In the genomic region with DNA sequence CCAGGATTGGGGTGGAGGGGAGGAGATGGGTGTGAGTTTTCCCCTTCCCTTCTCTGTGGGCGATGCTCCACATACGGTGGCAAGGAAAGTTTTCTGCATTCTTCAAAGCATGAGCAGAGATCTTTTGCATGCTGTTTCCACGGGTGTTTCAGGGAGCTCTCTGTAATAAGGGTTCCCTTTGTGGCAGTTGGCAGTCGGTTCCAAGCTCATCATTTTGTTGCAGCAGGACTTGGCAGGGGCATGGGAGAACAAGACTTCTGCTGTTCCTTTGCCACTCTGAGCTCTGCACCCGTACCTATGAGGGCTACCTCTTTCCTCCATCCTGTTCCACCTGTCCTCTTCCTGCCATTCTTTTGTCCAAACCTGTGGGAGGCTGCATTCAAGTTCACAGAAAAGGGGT, we compare ENCODE assay signal across 18 cellular contexts.
A peak's percentile ranks its signal among the peaks of the same experiment; 100 is the strongest.
DNase-seq lines count a peak whose midpoint lies in the region; ATAC-seq and TF ChIP-seq lines count a peak whose summit lies in the region.
"Had no signal": no experiment of that assay in that cellular context is flagged by ENCODE, and none has a peak within 500 bp of the region (broad histone marks: within the 10 kb centered on the region; RNA-seq: fewer than 3 reads in every experiment).

No MANE protein-coding gene starts in this region.

- H3K27ac Mint-ChIP-seq in WTC11, result no peak overlapping the region
- H3K27ac Mint-ChIP-seq in nephron progenitor cell, result peak overlapping the region; percentile 15

- no peak overlapping the region for H3K4me3 Mint-ChIP-seq in WTC11
- no peak overlapping the region for H3K4me3 Mint-ChIP-seq in nephron progenitor cell
- H3K4me3 Mint-ChIP-seq: H9 had no signal

- DNase-seq in WTC11 (ENCODE audit: low spot score), result no peak
- peak; percentile 65 for DNase-seq in globus pallidus (ENCODE audit: low spot score)
- no peak for DNase-seq in nephron progenitor cell
- peak in 38 of 49 donors; percentile 2 to 65 (median 24) for DNase-seq in substantia nigra (lab: John Stamatoyannopoulos, UW)
- DNase-seq: DMS79, H9, KBM-7, NCI-H1105 treated with DMSO at 0.1 percent for 48 hours, NCI-H1694, NCI-H2081 treated with DMSO at 0.1 percent for 48 hours, NCI-H510A, NCI-H748 treated with DMSO at 0.1 percent for 48 hours, SHP77 had no signal

- CTCF ChIA-PET in WTC11 (lab: Charles Lee), result no interaction called here

- H3K9me3 Mint-ChIP-seq in WTC11 (peaks cover 4% of the 10 kb centered on the region; the same call in 1 of the 2 replicates), nephron progenitor cell (peaks cover 9% of the 10 kb centered on the region)
- H3K9me3 Mint-ChIP-seq: H9 had no signal

- no peak for TF ChIP-seq CTCF in WTC11 (IDR thresholded peaks at IDR 0.05)
- no peak for TF ChIP-seq CTCF in nephron progenitor cell (IDR thresholded peaks at IDR 0.05)

- H3K4me1 Mint-ChIP-seq in WTC11 (peaks cover 12% of the 10 kb centered on the region), nephron progenitor cell (peaks cover 29% of the 10 kb centered on the region)

- ATAC-seq in WTC11, result peak; percentile 30
- no peak for ATAC-seq in GM18861 (IDR thresholded peaks at IDR 0.05; ENCODE audit: unreplicated experiment)
- ATAC-seq in GM21619 (IDR thresholded peaks at IDR 0.05; ENCODE audit: unreplicated experiment), result no peak
- no peak for ATAC-seq in GM18858 (IDR thresholded peaks at IDR 0.05; ENCODE audit: unreplicated experiment)
- ATAC-seq: HepG2 had no signal

- POLR2A ChIA-PET in WTC11 (lab: Charles Lee), result no interaction called here

- no peaks in the 10 kb centered on the region for H3K27me3 Mint-ChIP-seq in WTC11 (ENCODE audit: low read depth)
- peaks cover 4% of the 10 kb centered on the region for H3K27me3 Mint-ChIP-seq in nephron progenitor cell (ENCODE audit: low read depth, poor library complexity)

- H3K36me3 Mint-ChIP-seq in WTC11 (no peaks in the 10 kb centered on the region), nephron progenitor cell (ENCODE audit: low read depth) (no peaks in the 10 kb centered on the region)

- no peak overlapping the region for H3K27ac ChIP-seq in substantia nigra (ENCODE audit: low read depth, low read length, poor library complexity, severe bottlenecking)
- H3K27ac ChIP-seq: BLaER1 treated with 17β-estradiol and CSF1 and Interleukin-3, amounts not matched to agents 10 nM and 100 nM had no signal

TF ChIP-seq in WTC11, 78 proteins besides CTCF, POLR2A, EP300 and RAD21 (continues in another document):
- TF ChIP-seq ZBTB43 (CRISPR knock-in tag; IDR thresholded peaks at IDR 0.05) (no peak), STAT6 (CRISPR knock-in tag; conservative IDR thresholded peaks at IDR 0.05; ENCODE audit: low read depth) (no peak), HMGA2 (CRISPR knock-in tag; IDR thresholded peaks at IDR 0.05) (no peak), AFF4 (CRISPR knock-in tag; IDR thresholded peaks at IDR 0.05; ENCODE audit: borderline replicate concordance) (no peak), ZNF281 (CRISPR knock-in tag; IDR thresholded peaks at IDR 0.05) (no peak), ZNF232 (CRISPR knock-in tag; IDR thresholded peaks at IDR 0.05) (no peak), ZNF263 (CRISPR knock-in tag; IDR thresholded peaks at IDR 0.05; ENCODE audit: low read depth) (no peak)
- TF ChIP-seq, protein P1, sequence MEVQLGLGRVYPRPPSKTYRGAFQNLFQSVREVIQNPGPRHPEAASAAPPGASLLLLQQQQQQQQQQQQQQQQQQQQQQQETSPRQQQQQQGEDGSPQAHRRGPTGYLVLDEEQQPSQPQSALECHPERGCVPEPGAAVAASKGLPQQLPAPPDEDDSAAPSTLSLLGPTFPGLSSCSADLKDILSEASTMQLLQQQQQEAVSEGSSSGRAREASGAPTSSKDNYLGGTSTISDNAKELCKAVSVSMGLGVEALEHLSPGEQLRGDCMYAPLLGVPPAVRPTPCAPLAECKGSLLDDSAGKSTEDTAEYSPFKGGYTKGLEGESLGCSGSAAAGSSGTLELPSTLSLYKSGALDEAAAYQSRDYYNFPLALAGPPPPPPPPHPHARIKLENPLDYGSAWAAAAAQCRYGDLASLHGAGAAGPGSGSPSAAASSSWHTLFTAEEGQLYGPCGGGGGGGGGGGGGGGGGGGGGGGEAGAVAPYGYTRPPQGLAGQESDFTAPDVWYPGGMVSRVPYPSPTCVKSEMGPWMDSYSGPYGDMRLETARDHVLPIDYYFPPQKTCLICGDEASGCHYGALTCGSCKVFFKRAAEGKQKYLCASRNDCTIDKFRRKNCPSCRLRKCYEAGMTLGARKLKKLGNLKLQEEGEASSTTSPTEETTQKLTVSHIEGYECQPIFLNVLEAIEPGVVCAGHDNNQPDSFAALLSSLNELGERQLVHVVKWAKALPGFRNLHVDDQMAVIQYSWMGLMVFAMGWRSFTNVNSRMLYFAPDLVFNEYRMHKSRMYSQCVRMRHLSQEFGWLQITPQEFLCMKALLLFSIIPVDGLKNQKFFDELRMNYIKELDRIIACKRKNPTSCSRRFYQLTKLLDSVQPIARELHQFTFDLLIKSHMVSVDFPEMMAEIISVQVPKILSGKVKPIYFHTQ (CRISPR knock-in tag; IDR thresholded peaks at IDR 0.05), result no peak

Comparison
In these comparisons a context has a peak if more than half of its experiments do, and no peak if none do; other contexts are left out.
1. DNase-seq: peak in globus pallidus (single experiment) and substantia nigra (38 of 49); none in WTC11 (single experiment) and nephron progenitor cell (single experiment).